In genomic region chr20:40551125-40551530, GRCh38 we compare ENCODE assay signal across 19 cellular contexts.
DNase-seq lines count a peak whose midpoint lies in the region; ATAC-seq, FAIRE-seq and TF ChIP-seq lines count a peak whose summit lies in the region.
"Had no signal": no experiment of that assay in that cellular context is flagged by ENCODE, and none has a peak within 500 bp of the region (broad histone marks: within the 10 kb centered on the region; RNA-seq: fewer than 3 reads in every experiment).

No MANE protein-coding gene starts in this region.

- H2BK12ac ChIP-seq in H1 (ENCODE audit: low read depth, low read length): no peak overlapping the region

- DNase-seq in IMR-90 (no peak), H1 (ENCODE audit: low read depth in 1 of 2, low spot score in 2 of 2) (no peak), left lobe of liver (ENCODE audit: low spot score) (peak; percentile 98), thyroid gland (peak; percentile 12 to 20), NCI-H146 (lab: John Stamatoyannopoulos, UW) (no peak), prostate gland (ENCODE audit: low spot score) (no peak)
- DNase-seq: AML-193, Calu3, DMS79, KG1, MM.1S, NCI-H1105 treated with DMSO at 0.1 percent for 48 hours, NCI-H2029, NCI-H226 had no signal

- no peaks in the 10 kb centered on the region; the same call in 1 of the 2 replicates for H3K27me3 ChIP-seq in IMR-90 (ENCODE audit: control insufficient read depth, insufficient read depth, low read length)
- H3K27me3 ChIP-seq in H1 (replicated peaks in 1 of 4; ENCODE audit: control insufficient read depth in 3 of 4, extremely low read depth in 1 of 4, insufficient read depth in 3 of 4, low read length in 3 of 4): no peaks in the 10 kb centered on the region
- no peaks in the 10 kb centered on the region for H3K27me3 ChIP-seq in thyroid gland
- H3K27me3 ChIP-seq in prostate gland (replicated peaks; ENCODE audit: insufficient read depth): no peaks in the 10 kb centered on the region

- no TSS peak for BruUV-seq in IMR-90 (replicated peaks; lab: Mats Ljungman, UMichigan)

- H4K91ac ChIP-seq in IMR-90 (ENCODE audit: insufficient read depth, low read depth, low read length) (no peak overlapping the region), H1 (replicated peaks; ENCODE audit: insufficient read length, low read length) (peak overlapping the region; percentile 31)

- H3K4me2 ChIP-seq in IMR-90 (ENCODE audit: low read depth, low read length): no peak overlapping the region
- H3K4me2 ChIP-seq in H1 (ENCODE audit: insufficient read depth in 1 of 2, low read depth in 2 of 2, low read length in 2 of 2): no peak overlapping the region

- H3K79me1 ChIP-seq in IMR-90 (ENCODE audit: low read depth in 1 of 2, low read length in 2 of 2) (no peaks in the 10 kb centered on the region), H1 (ENCODE audit: low read depth, low read length) (no peaks in the 10 kb centered on the region)

- H2BK5ac ChIP-seq in IMR-90 (ENCODE audit: low read depth, low read length, poor library complexity, severe bottlenecking) (no peak overlapping the region), H1 (ENCODE audit: low read depth, low read length) (no peak overlapping the region)

- H3K4me3 ChIP-seq in IMR-90 (ENCODE audit: insufficient read depth, low read depth, low read length): no peak overlapping the region
- no peak overlapping the region for H3K4me3 ChIP-seq in H1 (ENCODE audit: extremely low read depth in 1 of 4, insufficient read depth in 2 of 4, low read depth in 3 of 4, low read length in 4 of 4)
- H3K4me3 ChIP-seq in thyroid gland (replicated peaks in 1 of 3): no peak overlapping the region
- H3K4me3 ChIP-seq in prostate gland: no peak overlapping the region

- H3K23ac ChIP-seq in IMR-90 (ENCODE audit: low read depth, low read length) (no peak overlapping the region), H1 (ENCODE audit: insufficient read length) (no peak overlapping the region)

- no peak for TF ChIP-seq EP300 in H1 (IDR thresholded peaks at IDR 0.05; ENCODE audit: borderline replicate concordance in 1 of 2, low read depth in 2 of 2, low read length in 2 of 2)

- no peak overlapping the region for H3K9ac ChIP-seq in IMR-90 (ENCODE audit: low read depth, low read length)
- no peak overlapping the region; a peak in 1 of 7 replicates for H3K9ac ChIP-seq in H1 (replicated peaks in 1 of 4; ENCODE audit: extremely low read depth in 1 of 4, low read depth in 3 of 4, low read length in 3 of 4)

- no CpG with 5 or more reads among the region's 1 CpG for WGBS in IMR-90 (ENCODE audit: extremely low coverage in 2 of 2, insufficient read length in 1 of 2), 2 experiments
- WGBS in H1 (ENCODE audit: extremely low coverage in 1 of 2, insufficient coverage in 1 of 2, insufficient read length in 1 of 2, insufficient replicate concordance in 2 of 2, low coverage in 1 of 2, low lambda C conversion rate in 2 of 2, missing lambda C conversion rate in 1 of 2), 2 experiments: 100% methylated on average over 1 of the region's 1 CpG; no CpG with 5 or more reads in 1 of the 2 experiments
- WGBS in thyroid gland, 2 donors: 60 to 71% methylated on average over 1 of the region's 1 CpG
- 100% methylated on average over 1 of the region's 1 CpG for WGBS in prostate gland

- no peaks in the 10 kb centered on the region for H3K9me3 ChIP-seq in IMR-90 (ENCODE audit: control insufficient read depth, insufficient read depth, low read length)
- no peaks in the 10 kb centered on the region for H3K9me3 ChIP-seq in H1 (ENCODE audit: insufficient read depth in 2 of 2, low read depth in 1 of 2, low read length in 1 of 2)
- no peaks in the 10 kb centered on the region for H3K9me3 ChIP-seq in thyroid gland
- no peaks in the 10 kb centered on the region for H3K9me3 ChIP-seq in prostate gland

- H3K36me3 ChIP-seq in IMR-90 (ENCODE audit: control insufficient read depth, insufficient read depth, low read length) (no peaks in the 10 kb centered on the region), H1 (ENCODE audit: control insufficient read depth in 2 of 4, insufficient read depth in 4 of 4, low read length in 3 of 4) (no peaks in the 10 kb centered on the region), thyroid gland (no peaks in the 10 kb centered on the region), prostate gland (no peaks in the 10 kb centered on the region)

- TF ChIP-seq CTCF in IMR-90 (conservative IDR thresholded peaks at IDR 0.05; ENCODE audit: low read depth, low read length) (no peak), H1 (IDR thresholded peaks at IDR 0.05; ENCODE audit: control extremely low read depth in 1 of 3, insufficient read depth in 1 of 3, low read depth in 1 of 3, low read length in 3 of 3) (no peak), thyroid gland (IDR thresholded peaks at IDR 0.05) (no peak), prostate gland (IDR thresholded peaks at IDR 0.05) (no peak)

- H3K4me1 ChIP-seq in IMR-90 (ENCODE audit: control insufficient read depth, insufficient read depth, low read length): no peaks in the 10 kb centered on the region
- no peaks in the 10 kb centered on the region for H3K4me1 ChIP-seq in H1 (replicated peaks in 1 of 4; ENCODE audit: control insufficient read depth in 3 of 4, insufficient read depth in 4 of 4, low read length in 3 of 4)
- H3K4me1 ChIP-seq in thyroid gland: no peaks in the 10 kb centered on the region
- H3K4me1 ChIP-seq in prostate gland (replicated peaks): no peaks in the 10 kb centered on the region

- no peak for TF ChIP-seq POLR2A in IMR-90 (IDR thresholded peaks at IDR 0.05; ENCODE audit: low read depth, low read length)
- no peak for TF ChIP-seq POLR2A in H1 (IDR thresholded peaks at IDR 0.05; ENCODE audit: control extremely low read depth in 1 of 2, low read depth in 2 of 2, low read length in 2 of 2)
- no peak for TF ChIP-seq POLR2A in thyroid gland (IDR thresholded peaks at IDR 0.05)
- TF ChIP-seq POLR2A in prostate gland (IDR thresholded peaks at IDR 0.05): no peak

- H2AFZ ChIP-seq in IMR-90 (replicated peaks; ENCODE audit: low read length, poor library complexity): no peak overlapping the region
- no peak overlapping the region for H2AFZ ChIP-seq in H1 (ENCODE audit: low read length)

- no peak for FAIRE-seq in H1 (lab: Jason Lieb, UNC)
- FAIRE-seq: G401.6, GM12892, HTR-8/SVneo had no signal

- H2BK15ac ChIP-seq in IMR-90 (ENCODE audit: low read depth, low read length): no peak overlapping the region
- H2BK15ac ChIP-seq in H1 (ENCODE audit: low read length): no peak overlapping the region

- H2AK5ac ChIP-seq in IMR-90 (ENCODE audit: low read depth, low read length) (no peak overlapping the region), H1 (ENCODE audit: low read depth, low read length) (no peak overlapping the region)

- H3K27ac ChIP-seq in IMR-90 (ENCODE audit: insufficient read depth, low read length) (no peak overlapping the region), H1 (ENCODE audit: low read depth, low read length) (no peak overlapping the region), thyroid gland (no peak overlapping the region), prostate gland (no peak overlapping the region)

- H2BK120ac ChIP-seq in IMR-90 (ENCODE audit: low read depth, low read length) (no peak overlapping the region), H1 (replicated peaks; ENCODE audit: low read depth, low read length) (no peak overlapping the region)

- dilution Hi-C loops in IMR-90 (cut with HindIII; ENCODE audit: low sequenced_read_pairs, unreplicated experiment): no loop called here

- H4K5ac ChIP-seq in IMR-90 (ENCODE audit: low read depth, low read length) (no peak overlapping the region), H1 (ENCODE audit: insufficient read length, low read depth, low read length) (no peak overlapping the region)

- H3K56ac ChIP-seq in IMR-90 (ENCODE audit: extremely low read depth, insufficient read depth, low read length) (no peak overlapping the region), H1 (replicated peaks; ENCODE audit: insufficient read length, low read depth, low read length) (no peak overlapping the region)

- CTCF ChIA-PET in IMR-90 (lab: Yijun Ruan, JAX): no interaction called here
- CTCF ChIA-PET in H1 (lab: Charles Lee; ENCODE audit: partially characterized antibody): interaction anchor here (2.4 kb wide), 1 partner anchor 19 kb away, joined by 7 read pairs; no protein-coding TSS in a partner anchor

- H4K20me1 ChIP-seq in IMR-90 (ENCODE audit: insufficient read depth, low read length): no peaks in the 10 kb centered on the region
- peaks cover 0 to 3% of the 10 kb centered on the region in 2 experiments for H4K20me1 ChIP-seq in H1 (replicated peaks in 1 of 2; ENCODE audit: control insufficient read depth in 1 of 2, insufficient read depth in 2 of 2, low read length in 2 of 2)

- ATAC-seq in IMR-90 (ENCODE audit: low read depth) (no peak), left lobe of liver (peak; percentile 93), GM21360 (IDR thresholded peaks at IDR 0.05; ENCODE audit: unreplicated experiment) (no peak)
- ATAC-seq: HCT116 had no signal

- in situ Hi-C loops in IMR-90 (cut with MboI; ENCODE audit: low sequenced_read_pairs): no loop called here

- no peaks in the 10 kb centered on the region for H3K79me2 ChIP-seq in H1 (ENCODE audit: control insufficient read depth in 1 of 2, insufficient read depth in 2 of 2, low read length in 2 of 2)

- H2BK20ac ChIP-seq in IMR-90 (ENCODE audit: low read depth, low read length) (no peak overlapping the region), H1 (ENCODE audit: low read length) (no peak overlapping the region)

- no peaks in the 10 kb centered on the region for H3K23me2 ChIP-seq in H1 (ENCODE audit: low read depth, low read length)

- H3K4ac ChIP-seq in IMR-90 (ENCODE audit: low read depth, low read length) (no peak overlapping the region), H1 (replicated peaks; ENCODE audit: insufficient read length, low read depth, low read length) (no peak overlapping the region)

- H3K18ac ChIP-seq in IMR-90 (ENCODE audit: low read depth, low read length) (no peak overlapping the region), H1 (ENCODE audit: extremely low read depth, low read length) (no peak overlapping the region)

- POLR2A ChIA-PET in IMR-90 (lab: Charles Lee; ENCODE audit: unreplicated experiment): no interaction called here
- POLR2A ChIA-PET in H1 (lab: Charles Lee; ENCODE audit: partially characterized antibody): no interaction called here

- peak overlapping the region; percentile 31 for H2AK9ac ChIP-seq in IMR-90 (replicated peaks; ENCODE audit: low read depth, low read length, poor library complexity)

- intact Hi-C loops in IMR-90 (cut with micrococcal nuclease): no loop called here
- intact Hi-C loops in thyroid gland (cut with DNase I): no loop called here
- intact Hi-C loops in prostate gland (cut with DNase I): no loop called here

- TF ChIP-seq RAD21 in IMR-90 (IDR thresholded peaks at IDR 0.05; ENCODE audit: low read length) (no peak), H1 (IDR thresholded peaks at IDR 0.05 in 1 of 2, conservative IDR thresholded peaks at IDR 0.05 in 1 of 2; ENCODE audit: low read depth in 2 of 2, low read length in 2 of 2) (no peak)

- H3K9me1 ChIP-seq in IMR-90 (ENCODE audit: insufficient read depth, low read length): no peaks in the 10 kb centered on the region; the same call in 1 of the 2 replicates

- H4K8ac ChIP-seq in IMR-90 (ENCODE audit: low read depth in 2 of 2, low read length in 2 of 2) (no peak overlapping the region), H1 (ENCODE audit: extremely low read depth, insufficient read depth, low read length) (no peak overlapping the region)

- H3K14ac ChIP-seq in IMR-90 (replicated peaks; ENCODE audit: low read depth, low read length) (no peak overlapping the region), H1 (ENCODE audit: insufficient read length) (no peak overlapping the region)

Comparison
In these comparisons a context has a peak if more than half of its experiments do, and no peak if none do; other contexts are left out.
1. DNase-seq: peak in left lobe of liver (single experiment) and thyroid gland (2 of 2); none in IMR-90 (single experiment), H1 (0 of 2), NCI-H146 (single experiment) and prostate gland (single experiment).